Comparison of ENCODE assay signal across 12 cellular contexts in the genomic region with DNA sequence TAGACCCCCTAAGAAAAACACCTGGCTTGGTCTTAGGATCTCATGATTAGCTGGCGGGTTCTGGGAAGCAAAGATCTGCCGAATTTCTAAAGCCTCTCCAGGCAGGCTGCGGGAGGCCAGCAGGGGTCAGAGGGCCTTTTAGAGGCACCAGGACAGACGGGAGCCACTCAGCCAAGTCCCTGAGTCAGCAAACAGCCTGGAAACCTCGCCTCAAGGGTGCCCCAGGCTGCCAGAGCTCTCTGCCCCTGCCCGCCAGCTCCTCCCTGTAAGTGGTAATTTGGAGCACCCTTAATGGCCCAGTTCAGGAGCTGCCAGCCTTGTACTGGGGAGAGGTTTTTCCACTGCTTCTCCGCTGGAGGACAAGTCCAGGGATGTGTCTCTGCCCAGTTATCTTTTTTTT.
DNase-seq lines count a peak whose midpoint lies in the region; ATAC-seq and TF ChIP-seq lines count a peak whose summit lies in the region.
"Had no signal": no experiment of that assay in that cellular context is flagged by ENCODE, and none has a peak within 500 bp of the region (broad histone marks: within the 10 kb centered on the region; RNA-seq: fewer than 3 reads in every experiment).

No MANE protein-coding gene starts in this region.

- intact Hi-C loops in right cardiac atrium (cut with DNase I) (no loop called here), psoas muscle (cut with DNase I) (no loop called here)

- H3K27ac ChIP-seq in right cardiac atrium (ENCODE audit: low read length) (peak overlapping the region; percentile 12), psoas muscle (peak overlapping the region; percentile 4)

- H3K36me3 ChIP-seq in psoas muscle (ENCODE audit: insufficient read depth in 1 of 2, low read depth in 1 of 2) = no peaks in the 10 kb centered on the region

- H3K27me3 ChIP-seq in right cardiac atrium (ENCODE audit: control insufficient read depth, insufficient read depth) (no peaks in the 10 kb centered on the region), psoas muscle (ENCODE audit: insufficient read depth in 3 of 3, low read length in 2 of 3) (no peaks in the 10 kb centered on the region)

- TF ChIP-seq CTCF in psoas muscle (IDR thresholded peaks at IDR 0.05) = no peak

- 60% methylated on average over 7 of the region's 7 CpGs for WGBS in right cardiac atrium
- WGBS in psoas muscle, 3 donors = 45 to 56% (median 47%) methylated on average over 7 of the region's 7 CpGs

- no peak overlapping the region for H3K4me3 ChIP-seq in right cardiac atrium (ENCODE audit: low read length)
- no peak overlapping the region for H3K4me3 ChIP-seq in psoas muscle
- H3K4me3 ChIP-seq: GM12878 had no signal

- ATAC-seq in right cardiac atrium = peak; percentile 30 to 54
- ATAC-seq in psoas muscle = no peak
- ATAC-seq in HG03108 (IDR thresholded peaks at IDR 0.05; ENCODE audit: unreplicated experiment) = no peak
- ATAC-seq: GM12878 had no signal

- H3K4me1 ChIP-seq in right cardiac atrium (ENCODE audit: control insufficient read depth, insufficient read depth, low read length) (peaks cover 10% of the 10 kb centered on the region), psoas muscle (peaks cover 2% of the 10 kb centered on the region)

- no peaks in the 10 kb centered on the region for H3K9me3 ChIP-seq in right cardiac atrium (ENCODE audit: control insufficient read depth, low read length)
- H3K9me3 ChIP-seq in psoas muscle = no peaks in the 10 kb centered on the region

- DNase-seq in ELF-1 (ENCODE audit: low read depth, low spot score) = peak; percentile 87
- peak; percentile 72 for DNase-seq in RPMI8226
- no peak for DNase-seq in right cardiac atrium
- peak in 1 of 2 donors; percentile 19 for DNase-seq in psoas muscle
- DNase-seq in mesenteric fat pad (ENCODE audit: low spot score) = no peak
- no peak for DNase-seq in SKM-1 treated with dmso at 0.1 percent for 144 hours (lab: John Stamatoyannopoulos, UW; ENCODE audit: unreplicated experiment)
- DNase-seq in NCI-H2196 treated with DMSO at 0.1 percent for 48 hours (lab: John Stamatoyannopoulos, UW; ENCODE audit: unreplicated experiment) = no peak
- DNase-seq: CD4-positive, alpha-beta T cell; cerebellar nuclear complex; occipital lobe had no signal

Comparison
In these comparisons a context has a peak if more than half of its experiments do, and no peak if none do; other contexts are left out.
1. DNase-seq: peak in ELF-1 (single experiment) and RPMI8226 (single experiment); none in right cardiac atrium (0 of 3), mesenteric fat pad (single experiment), SKM-1 treated with dmso at 0.1 percent for 144 hours (single experiment) and NCI-H2196 treated with DMSO at 0.1 percent for 48 hours (single experiment).
2. ATAC-seq: peak in right cardiac atrium (2 of 2); none in psoas muscle (0 of 4) and HG03108 (single experiment).